Comparison of ENCODE assay signal across 1 cellular context in genomic region chr2:46181789-46182530, GRCh38.
TF ChIP-seq lines count a peak whose summit lies in the region.

No MANE protein-coding gene starts in this region.

TF ChIP-seq in WTC11, 78 proteins besides CTCF, POLR2A, EP300 and RAD21 (continued from another document):
- TF ChIP-seq ZNF512 (CRISPR knock-in tag; IDR thresholded peaks at IDR 0.05; ENCODE audit: borderline replicate concordance): no peak
TF ChIP-seq in WTC11: peak in this region for 0.
